8 cellular contexts compared by ENCODE assay signal in genomic region chr19:52942371-52943133, GRCh38. TPM values are rescaled to one million over a fixed set of nuclear protein-coding genes. Genes with fewer than 3 reads are reported as not detected.
DNase-seq lines count a peak whose midpoint lies in the region; ATAC-seq and TF ChIP-seq lines count a peak whose summit lies in the region.

No MANE protein-coding gene starts in this region.

- H3K27me3 ChIP-seq in PC-3 (ENCODE audit: low read length) (no peaks in the 10 kb centered on the region), fibroblast of lung (ENCODE audit: control insufficient read depth, insufficient read depth, low read length) (no peaks in the 10 kb centered on the region)

- H3K4me1 ChIP-seq in PC-3 (ENCODE audit: insufficient read depth, low read length) (peaks cover 47% of the 10 kb centered on the region), fibroblast of lung (ENCODE audit: control insufficient read depth, extremely low read depth, insufficient read depth, low read length) (peaks cover 2% of the 10 kb centered on the region)

- peak; percentile 88 for ATAC-seq in GM19455 (IDR thresholded peaks at IDR 0.05; ENCODE audit: unreplicated experiment)
- peak; percentile 73 for ATAC-seq in PC-3
- ATAC-seq in natural killer cell, result peak; percentile 99 to 100 (median 99)

- no peaks in the 10 kb centered on the region for H3F3A ChIP-seq in PC-3 (ENCODE audit: low read length, unreplicated experiment)

- no peaks in the 10 kb centered on the region for H3K9me2 ChIP-seq in PC-3 (replicated peaks; ENCODE audit: low read length)

- POLR2A ChIA-PET in PC-3 (lab: Charles Lee; ENCODE audit: unreplicated experiment), result no interaction called here

- CTCF ChIA-PET in PC-3 (lab: Charles Lee), result no interaction called here

- H3K36me3 Mint-ChIP-seq in activated T-helper 1 cell treated with anti-CD3 and anti-CD28 coated beads, Interleukin-12 subunit alpha, Interleukin-12 subunit beta, Interleukin-2, Interleukin-4 antibody, amounts not matched to agents 30 ng/mL and 10 ng/mL and 1 ng/mL, durations not matched to agents 14 hours and 24 hours and 36 hours (ENCODE audit: low read depth), result peaks cover 14% of the 10 kb centered on the region
- H3K36me3 Mint-ChIP-seq in natural killer cell, result no peaks in the 10 kb centered on the region

- H3K36me3 ChIP-seq in PC-3 (ENCODE audit: low read depth, low read length) (peaks cover 2% of the 10 kb centered on the region; the same call in 1 of the 2 replicates), fibroblast of lung (ENCODE audit: control insufficient read depth, insufficient read depth, low read length) (no peaks in the 10 kb centered on the region)

- DNase-seq in COLO668 (lab: John Stamatoyannopoulos, UW; ENCODE audit: unreplicated experiment) (peak; percentile 91), HPDE6-E6E7 (ENCODE audit: extremely low spot score) (peak; percentile 44), PC-3 (peak; percentile 88), fibroblast of lung (ENCODE audit: low read depth in 2 of 2) (peak; percentile 77 to 81), natural killer cell (peak; percentile 100)
- DNase-seq in activated T-helper 1 cell treated with anti-CD3 and anti-CD28 coated beads, Interleukin-12 subunit alpha, Interleukin-12 subunit beta, Interleukin-2, Interleukin-4 antibody, amounts not matched to agents 30 ng/mL and 10 ng/mL and 1 ng/mL, durations not matched to agents 14 hours and 24 hours and 36 hours (ENCODE audit: low spot score), result peak; percentile 94
- peak; percentile 79 to 97 (median 94) for DNase-seq in stimulated activated naive CD4-positive, alpha-beta T cell (lab: John Stamatoyannopoulos, UW)

- peaks cover 47% of the 10 kb centered on the region for H3K79me2 ChIP-seq in PC-3 (ENCODE audit: low read length)
- no peaks in the 10 kb centered on the region for H3K79me2 ChIP-seq in fibroblast of lung (ENCODE audit: control insufficient read depth, insufficient read depth, low read length)

- H3K9ac ChIP-seq in PC-3 (ENCODE audit: low read length) (peak overlapping the region; percentile 82), fibroblast of lung (ENCODE audit: insufficient read depth, low read length) (peak overlapping the region; percentile 65)

- TSS peak; percentile 88 for BruUV-seq in PC-3 (replicated peaks; lab: Mats Ljungman, UMichigan)

- peaks cover 31% of the 10 kb centered on the region for H3K9me3 Mint-ChIP-seq in activated T-helper 1 cell treated with anti-CD3 and anti-CD28 coated beads, Interleukin-12 subunit alpha, Interleukin-12 subunit beta, Interleukin-2, Interleukin-4 antibody, amounts not matched to agents 30 ng/mL and 10 ng/mL and 1 ng/mL, durations not matched to agents 14 hours and 24 hours and 36 hours
- no peaks in the 10 kb centered on the region for H3K9me3 Mint-ChIP-seq in natural killer cell

- TF ChIP-seq CTCF in PC-3 (conservative IDR thresholded peaks at IDR 0.05; ENCODE audit: low read depth, low read length) (no peak), fibroblast of lung (conservative IDR thresholded peaks at IDR 0.05 in 1 of 2, IDR thresholded peaks at IDR 0.05 in 1 of 2; ENCODE audit: low read depth in 1 of 2, low read length in 2 of 2) (no peak), natural killer cell (IDR thresholded peaks at IDR 0.05) (no peak)

- peak overlapping the region; percentile 81 for H3K4me3 ChIP-seq in PC-3 (ENCODE audit: low read length)
- peak overlapping the region; percentile 86 to 95 (median 88) for H3K4me3 ChIP-seq in fibroblast of lung (replicated peaks in 1 of 4; ENCODE audit: control extremely low read depth in 1 of 4, insufficient read depth in 1 of 4, low read depth in 3 of 4, low read length in 4 of 4)

- intact Hi-C loops in PC-3 (cut with micrococcal nuclease), result loop anchor here (2.0 kb wide), 1 partner anchor 20 kb away; the partner anchor contains the start of gene ZNF888
- intact Hi-C loops in activated T-helper 1 cell treated with anti-CD3 and anti-CD28 coated beads, Interleukin-12 subunit alpha, Interleukin-12 subunit beta, Interleukin-2, Interleukin-4 antibody, amounts not matched to agents 30 ng/mL and 10 ng/mL and 1 ng/mL, durations not matched to agents 14 hours and 24 hours and 36 hours (cut with micrococcal nuclease), result loop anchor here (1.0 to 2.0 kb wide), 13 partner anchors 20 to 673 kb away; partner anchors contain the start of genes ZNF160, ZNF320, ZNF347 and ZNF600
- intact Hi-C loops in natural killer cell (cut with micrococcal nuclease), result loop anchor here (1.0 to 10.0 kb wide), 4 partner anchors 19 to 198 kb away; partner anchors contain the start of genes ZNF320, ZNF816 and ZNF888

- peaks cover 27% of the 10 kb centered on the region for H3K4me1 Mint-ChIP-seq in activated T-helper 1 cell treated with anti-CD3 and anti-CD28 coated beads, Interleukin-12 subunit alpha, Interleukin-12 subunit beta, Interleukin-2, Interleukin-4 antibody, amounts not matched to agents 30 ng/mL and 10 ng/mL and 1 ng/mL, durations not matched to agents 14 hours and 24 hours and 36 hours (ENCODE audit: low read depth)
- peaks cover 24 to 29% of the 10 kb centered on the region in 2 donors for H3K4me1 Mint-ChIP-seq in natural killer cell

- peak overlapping the region; percentile 89 for H3K4me3 Mint-ChIP-seq in activated T-helper 1 cell treated with anti-CD3 and anti-CD28 coated beads, Interleukin-12 subunit alpha, Interleukin-12 subunit beta, Interleukin-2, Interleukin-4 antibody, amounts not matched to agents 30 ng/mL and 10 ng/mL and 1 ng/mL, durations not matched to agents 14 hours and 24 hours and 36 hours
- H3K4me3 Mint-ChIP-seq in natural killer cell, result peak overlapping the region; percentile 97

- H4K20me1 ChIP-seq in PC-3 (ENCODE audit: low read length) (no peaks in the 10 kb centered on the region), fibroblast of lung (ENCODE audit: control insufficient read depth, extremely low read depth, insufficient read depth, low read length) (no peaks in the 10 kb centered on the region)

- H3K27ac Mint-ChIP-seq in activated T-helper 1 cell treated with anti-CD3 and anti-CD28 coated beads, Interleukin-12 subunit alpha, Interleukin-12 subunit beta, Interleukin-2, Interleukin-4 antibody, amounts not matched to agents 30 ng/mL and 10 ng/mL and 1 ng/mL, durations not matched to agents 14 hours and 24 hours and 36 hours, result peak overlapping the region; percentile 88
- peak overlapping the region; percentile 87 to 91 for H3K27ac Mint-ChIP-seq in natural killer cell

- H2AFZ ChIP-seq in PC-3 (ENCODE audit: low read length) (peak overlapping the region; percentile 83), fibroblast of lung (ENCODE audit: low read length) (peak overlapping the region; percentile 91)

- peak overlapping the region; percentile 83 for H3K4me2 ChIP-seq in PC-3 (ENCODE audit: low read length)
- H3K4me2 ChIP-seq in fibroblast of lung (ENCODE audit: extremely low read depth, insufficient read depth, low read length), result peak overlapping the region; percentile 87

- H3K9me3 ChIP-seq in PC-3 (ENCODE audit: low read length), result no peaks in the 10 kb centered on the region
- no peaks in the 10 kb centered on the region for H3K9me3 ChIP-seq in fibroblast of lung (ENCODE audit: control insufficient read depth, insufficient read depth, low read depth, low read length)

- H3K27me3 Mint-ChIP-seq in activated T-helper 1 cell treated with anti-CD3 and anti-CD28 coated beads, Interleukin-12 subunit alpha, Interleukin-12 subunit beta, Interleukin-2, Interleukin-4 antibody, amounts not matched to agents 30 ng/mL and 10 ng/mL and 1 ng/mL, durations not matched to agents 14 hours and 24 hours and 36 hours (ENCODE audit: insufficient read depth), result peaks cover 2% of the 10 kb centered on the region
- H3K27me3 Mint-ChIP-seq in natural killer cell (ENCODE audit: low read depth in 2 of 2), result no peaks in the 10 kb centered on the region

- H3K27ac ChIP-seq in PC-3 (ENCODE audit: low read length), result peak overlapping the region; percentile 69
- H3K27ac ChIP-seq in fibroblast of lung (ENCODE audit: insufficient read depth, low read length), result peak overlapping the region; percentile 76

RNA-seq across cellular contexts. Expression of gene ZNF888, which starts 19.3 kb away (rescaled TPM):
- total RNA-seq in PC-3 (2014; rRNA removed), result 5.2 and 5.4 TPM in 2 replicates
- 4.2 and 4.6 TPM in 2 replicates for total RNA-seq in activated T-helper 1 cell treated with anti-CD3 and anti-CD28 coated beads, Interleukin-12 subunit alpha, Interleukin-12 subunit beta, Interleukin-2, Interleukin-4 antibody, amounts not matched to agents 30 ng/mL and 10 ng/mL and 1 ng/mL, durations not matched to agents 14 hours and 24 hours and 36 hours
- total RNA-seq in fibroblast of lung, result 2.6 and 4.3 TPM in 2 replicates
- polyA plus RNA-seq in fibroblast of lung, result 1.6 and 2.4 TPM in 2 replicates
- 1.8 and 2.4 TPM in 2 replicates for polyA plus RNA-seq in fibroblast of lung (2012)
- 1.1 TPM in 1 of 2 replicates, not detected in the other for polyA minus RNA-seq in fibroblast of lung (ENCODE audit: low replicate concordance)
- 10 to 100 TPM in 1 of 3 donors, 1 to 10 TPM in 2; 5.1 to 13.5 (median 8.0) TPM for total RNA-seq in natural killer cell

RNA-seq across cellular contexts. Expression of gene ZNF816, which starts 20.1 kb away (rescaled TPM):
- total RNA-seq in PC-3 (2014; rRNA removed) (7.6 and 10.2 TPM in 2 replicates), fibroblast of lung (10.1 and 10.3 TPM in 2 replicates), natural killer cell (10 to 100 TPM in 1 of 3 donors, 1 to 10 TPM in 2; 4.1 to 11.3 (median 7.7) TPM)
- 7.0 and 9.4 TPM in 2 replicates for total RNA-seq in activated T-helper 1 cell treated with anti-CD3 and anti-CD28 coated beads, Interleukin-12 subunit alpha, Interleukin-12 subunit beta, Interleukin-2, Interleukin-4 antibody, amounts not matched to agents 30 ng/mL and 10 ng/mL and 1 ng/mL, durations not matched to agents 14 hours and 24 hours and 36 hours
- 2.9 and 3.1 TPM in 2 replicates for polyA plus RNA-seq in fibroblast of lung
- 2.5 and 3.6 TPM in 2 replicates for polyA plus RNA-seq in fibroblast of lung (2012)
- 0.41 TPM in 1 of 2 replicates, not detected in the other for polyA minus RNA-seq in fibroblast of lung (ENCODE audit: low replicate concordance)

RNA-seq across cellular contexts. Expression of gene ZNF320, which starts 45.1 kb away (rescaled TPM):
- 7.7 and 10.6 TPM in 2 replicates for total RNA-seq in PC-3 (2014; rRNA removed)
- 10.5 and 11.0 TPM in 2 replicates for total RNA-seq in activated T-helper 1 cell treated with anti-CD3 and anti-CD28 coated beads, Interleukin-12 subunit alpha, Interleukin-12 subunit beta, Interleukin-2, Interleukin-4 antibody, amounts not matched to agents 30 ng/mL and 10 ng/mL and 1 ng/mL, durations not matched to agents 14 hours and 24 hours and 36 hours
- 14.6 and 19.7 TPM in 2 replicates for total RNA-seq in fibroblast of lung
- 3.6 and 8.5 TPM in 2 replicates for polyA plus RNA-seq in fibroblast of lung
- 3.0 and 3.6 TPM in 2 replicates for polyA plus RNA-seq in fibroblast of lung (2012)
- polyA minus RNA-seq in fibroblast of lung (ENCODE audit: low replicate concordance), result 4.1 and 9.7 TPM in 2 replicates
- total RNA-seq in natural killer cell, result 10 to 100 TPM; 10.3 to 14.0 (median 11.9) TPM

Comparison
In these comparisons a context has a peak if more than half of its experiments do, and no peak if none do; other contexts are left out.
1. Peak in every context shown above with its lines: DNase-seq, ATAC-seq, H3K4me3 ChIP-seq and H3K27ac ChIP-seq.
2. DNase-seq: peak in every context shown above with its lines; median percentile 100 in natural killer cell; 94 in activated T-helper 1 cell treated with anti-CD3 and anti-CD28 coated beads, Interleukin-12 subunit alpha, Interleukin-12 subunit beta, Interleukin-2, Interleukin-4 antibody, amounts not matched to agents 30 ng/mL and 10 ng/mL and 1 ng/mL, durations not matched to agents 14 hours and 24 hours and 36 hours; 94 in stimulated activated naive CD4-positive, alpha-beta T cell; 91 in COLO668; 88 in PC-3; 79 in fibroblast of lung; 44 in HPDE6-E6E7.